ENCODE assay signal across 1 cellular context in genomic region chr17:10757067-10757466, GRCh38.
TF ChIP-seq lines count a peak whose summit lies in the region.

No MANE protein-coding gene starts in this region.

TF ChIP-seq in liver, 16 proteins besides CTCF, POLR2A, EP300 and RAD21:
- TF ChIP-seq YY1 (IDR thresholded peaks at IDR 0.05) (peak; percentile 59), HNF4G (IDR thresholded peaks at IDR 0.05) (peak; percentile 27), REST (IDR thresholded peaks at IDR 0.05) (peak; percentile 54), EGR1 (IDR thresholded peaks at IDR 0.05; ENCODE audit: low read depth in 2 of 2) (peak in 1 of 2 donors; percentile 70), JUND (IDR thresholded peaks at IDR 0.05) (peak in 1 of 2 donors; percentile 78), SP1 (IDR thresholded peaks at IDR 0.05) (peak; percentile 87), TAF1 (conservative IDR thresholded peaks at IDR 0.05) (no peak), RXRA (IDR thresholded peaks at IDR 0.05) (peak; percentile 97 to 99), FOXA1 (IDR thresholded peaks at IDR 0.05) (peak; percentile 96), GABPA (IDR thresholded peaks at IDR 0.05 in 1 of 2, conservative IDR thresholded peaks at IDR 0.05 in 1 of 2) (peak in 1 of 2 donors; percentile 27), HNF4A (conservative IDR thresholded peaks at IDR 0.05) (peak; percentile 54 to 82), NR2F2 (IDR thresholded peaks at IDR 0.05) (no peak), FOXA2 (IDR thresholded peaks at IDR 0.05) (peak; percentile 94)
- TF ChIP-seq, protein P1, sequence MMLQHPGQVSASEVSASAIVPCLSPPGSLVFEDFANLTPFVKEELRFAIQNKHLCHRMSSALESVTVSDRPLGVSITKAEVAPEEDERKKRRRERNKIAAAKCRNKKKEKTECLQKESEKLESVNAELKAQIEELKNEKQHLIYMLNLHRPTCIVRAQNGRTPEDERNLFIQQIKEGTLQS (IDR thresholded peaks at IDR 0.05): no peak
- TF ChIP-seq, protein P2, sequence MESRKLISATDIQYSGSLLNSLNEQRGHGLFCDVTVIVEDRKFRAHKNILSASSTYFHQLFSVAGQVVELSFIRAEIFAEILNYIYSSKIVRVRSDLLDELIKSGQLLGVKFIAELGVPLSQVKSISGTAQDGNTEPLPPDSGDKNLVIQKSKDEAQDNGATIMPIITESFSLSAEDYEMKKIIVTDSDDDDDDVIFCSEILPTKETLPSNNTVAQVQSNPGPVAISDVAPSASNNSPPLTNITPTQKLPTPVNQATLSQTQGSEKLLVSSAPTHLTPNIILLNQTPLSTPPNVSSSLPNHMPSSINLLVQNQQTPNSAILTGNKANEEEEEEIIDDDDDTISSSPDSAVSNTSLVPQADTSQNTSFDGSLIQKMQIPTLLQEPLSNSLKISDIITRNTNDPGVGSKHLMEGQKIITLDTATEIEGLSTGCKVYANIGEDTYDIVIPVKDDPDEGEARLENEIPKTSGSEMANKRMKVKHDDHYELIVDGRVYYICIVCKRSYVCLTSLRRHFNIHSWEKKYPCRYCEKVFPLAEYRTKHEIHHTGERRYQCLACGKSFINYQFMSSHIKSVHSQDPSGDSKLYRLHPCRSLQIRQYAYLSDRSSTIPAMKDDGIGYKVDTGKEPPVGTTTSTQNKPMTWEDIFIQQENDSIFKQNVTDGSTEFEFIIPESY (IDR thresholded peaks at IDR 0.05): peak; percentile 61
- TF ChIP-seq, protein P3, sequence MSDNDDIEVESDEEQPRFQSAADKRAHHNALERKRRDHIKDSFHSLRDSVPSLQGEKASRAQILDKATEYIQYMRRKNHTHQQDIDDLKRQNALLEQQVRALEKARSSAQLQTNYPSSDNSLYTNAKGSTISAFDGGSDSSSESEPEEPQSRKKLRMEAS (IDR thresholded peaks at IDR 0.05): peak; percentile 87
TF ChIP-seq in liver: peak in this region for 13.
